22 cellular contexts compared by ENCODE assay signal in genomic region chr5:89428624-89429023, GRCh38.
DNase-seq lines count a peak whose midpoint lies in the region; ATAC-seq, FAIRE-seq and TF ChIP-seq lines count a peak whose summit lies in the region.
"Had no signal": no experiment of that assay in that cellular context is flagged by ENCODE, and none has a peak within 500 bp of the region (broad histone marks: within the 10 kb centered on the region; RNA-seq: fewer than 3 reads in every experiment).

No MANE protein-coding gene starts in this region.

- H3K9me3 Mint-ChIP-seq in stimulated activated naive B cell treated with anti-CD40 and anti-IgM and Interleukin-4, amounts not matched to agents 10 μg/mL and 1 μg/mL and 100 μg/mL, for 72 hours: peaks cover 11 to 16% of the 10 kb centered on the region in 2 donors
- H3K9me3 Mint-ChIP-seq: HFFc6 had no signal

- H3K36me3 Mint-ChIP-seq in stimulated activated naive B cell treated with anti-CD40 and anti-IgM and Interleukin-4, amounts not matched to agents 10 μg/mL and 1 μg/mL and 100 μg/mL, for 72 hours: peaks cover 12 to 18% of the 10 kb centered on the region in 2 donors
- H3K36me3 Mint-ChIP-seq: CD4-positive, alpha-beta memory T cell had no signal

- H3K27me3 Mint-ChIP-seq in stimulated activated naive B cell treated with anti-CD40 and anti-IgM and Interleukin-4, amounts not matched to agents 10 μg/mL and 1 μg/mL and 100 μg/mL, for 72 hours: no peaks in the 10 kb centered on the region
- H3K27me3 Mint-ChIP-seq: CD4-positive, alpha-beta memory T cell had no signal

- DNase-seq in DMS53 (lab: John Stamatoyannopoulos, UW) (peak; percentile 5), DMS53 treated with DMSO at 0.1 percent for 48 hours (lab: John Stamatoyannopoulos, UW; ENCODE audit: unreplicated experiment) (no peak), GM12892 (ENCODE audit: insufficient read length) (no peak), bronchial epithelial cell (ENCODE audit: low read depth) (peak; percentile 21), HT-29 (ENCODE audit: low spot score) (no peak)
- DNase-seq in stimulated activated naive B cell treated with anti-CD40 and anti-IgM and Interleukin-4, amounts not matched to agents 10 μg/mL and 1 μg/mL and 100 μg/mL, for 72 hours: no peak
- DNase-seq: CD4-positive, alpha-beta memory T cell; DMS153; DND-41; EL; GOT3; H7; HFFc6; IMR-90; Kasumi-1; KG1 had no signal

- no peak for TF ChIP-seq POLR2A in GM12892 (IDR thresholded peaks at IDR 0.05; ENCODE audit: low read depth, low read length)

- H3K4me3 ChIP-seq in bronchial epithelial cell (ENCODE audit: low read depth, low read length): no peak overlapping the region
- H3K4me3 ChIP-seq: BLaER1, GM12878 had no signal

- no peak for ATAC-seq in stimulated activated naive B cell treated with anti-CD40 and anti-IgM and Interleukin-4, amounts not matched to agents 10 μg/mL and 1 μg/mL and 100 μg/mL, for 72 hours (replicated peaks)
- ATAC-seq in HG03175 (IDR thresholded peaks at IDR 0.05; ENCODE audit: unreplicated experiment): no peak
- ATAC-seq: GM12878, HCT116 had no signal

- H3K4me3 Mint-ChIP-seq in stimulated activated naive B cell treated with anti-CD40 and anti-IgM and Interleukin-4, amounts not matched to agents 10 μg/mL and 1 μg/mL and 100 μg/mL, for 72 hours: no peak overlapping the region
- H3K4me3 Mint-ChIP-seq: CD14-positive monocyte; CD4-positive, alpha-beta memory T cell; HFFc6 had no signal

- TF ChIP-seq CTCF in bronchial epithelial cell (IDR thresholded peaks at IDR 0.05; ENCODE audit: insufficient read depth, low read length, severe bottlenecking): no peak

- peaks cover 15 to 32% of the 10 kb centered on the region in 2 donors for H3K4me1 Mint-ChIP-seq in stimulated activated naive B cell treated with anti-CD40 and anti-IgM and Interleukin-4, amounts not matched to agents 10 μg/mL and 1 μg/mL and 100 μg/mL, for 72 hours
- H3K4me1 Mint-ChIP-seq: CD14-positive monocyte; CD4-positive, alpha-beta memory T cell had no signal

- FAIRE-seq in GM12892 (lab: Jason Lieb, UNC) (peak; percentile 70), bronchial epithelial cell (lab: Jason Lieb, UNC) (no peak)
- FAIRE-seq: GM12878, GM18507 had no signal

- H3K27me3 ChIP-seq in bronchial epithelial cell (ENCODE audit: control insufficient read depth, insufficient read depth, low read length): no peaks in the 10 kb centered on the region
- H3K27me3 ChIP-seq: BLaER1 had no signal

- H3K27ac Mint-ChIP-seq in stimulated activated naive B cell treated with anti-CD40 and anti-IgM and Interleukin-4, amounts not matched to agents 10 μg/mL and 1 μg/mL and 100 μg/mL, for 72 hours: peak overlapping the region; percentile 42
- H3K27ac Mint-ChIP-seq: CD14-positive monocyte; CD4-positive, alpha-beta memory T cell; HFFc6 had no signal

- no peaks in the 10 kb centered on the region for H3K36me3 ChIP-seq in bronchial epithelial cell (ENCODE audit: control insufficient read depth, insufficient read depth, low read length)
- H3K36me3 ChIP-seq: BLaER1 had no signal

Comparison
In these comparisons a context has a peak if more than half of its experiments do, and no peak if none do; other contexts are left out.
1. DNase-seq: peak in DMS53 (single experiment) and bronchial epithelial cell (single experiment); none in DMS53 treated with DMSO at 0.1 percent for 48 hours (single experiment), GM12892 (single experiment), stimulated activated naive B cell treated with anti-CD40 and anti-IgM and Interleukin-4, amounts not matched to agents 10 μg/mL and 1 μg/mL and 100 μg/mL, for 72 hours (single experiment) and HT-29 (single experiment).